In genomic region chr9:78033870-78034269, GRCh38 we compare ENCODE assay signal across 19 cellular contexts. TPM values are rescaled to one million over a fixed set of nuclear protein-coding genes. Genes with fewer than 3 reads are reported as not detected.
A peak's percentile ranks its signal among the peaks of the same experiment; 100 is the strongest.
DNase-seq lines count a peak whose midpoint lies in the region; ATAC-seq and TF ChIP-seq lines count a peak whose summit lies in the region.
"Had no signal": no experiment of that assay in that cellular context is flagged by ENCODE, and none has a peak within 500 bp of the region (broad histone marks: within the 10 kb centered on the region; RNA-seq: fewer than 3 reads in every experiment).

No MANE protein-coding gene starts in this region.

- TF ChIP-seq CTCF in HCT116 (IDR thresholded peaks at IDR 0.05 in 2 of 3, conservative IDR thresholded peaks at IDR 0.05 in 1 of 3; ENCODE audit: borderline replicate concordance in 1 of 3, insufficient read depth in 1 of 3, low read depth in 2 of 3, low read length in 2 of 3) (no peak), VCaP (conservative IDR thresholded peaks at IDR 0.05) (no peak), nephron progenitor cell (IDR thresholded peaks at IDR 0.05) (no peak)

- no peak overlapping the region for H3K27ac ChIP-seq in HCT116 (ENCODE audit: low read depth, low read length)
- H3K27ac ChIP-seq in VCaP, result peak overlapping the region; percentile 97
- H3K27ac ChIP-seq: parathyroid adenoma had no signal

- TF ChIP-seq POLR2A in HCT116 (IDR thresholded peaks at IDR 0.05; ENCODE audit: borderline replicate concordance, extremely low read depth, insufficient read depth, insufficient read length), result no peak

- H3K9me3 Mint-ChIP-seq in nephron progenitor cell, result no peaks in the 10 kb centered on the region
- H3K9me3 Mint-ChIP-seq: activated naive CD8-positive, alpha-beta T cell treated with anti-CD3 and anti-CD28 coated beads for 36 hours; activated T-helper 1 cell treated with anti-CD3 and anti-CD28 coated beads, Interleukin-12 subunit alpha, Interleukin-12 subunit beta, Interleukin-2, Interleukin-4 antibody, amounts not matched to agents 30 ng/mL and 10 ng/mL and 1 ng/mL, durations not matched to agents 14 hours and 24 hours and 36 hours; brain had no signal

- no peak for ATAC-seq in HCT116
- no peak for ATAC-seq in GM18498 (IDR thresholded peaks at IDR 0.05; ENCODE audit: unreplicated experiment)
- ATAC-seq: heart left ventricle had no signal

- no peak overlapping the region for H3K9ac ChIP-seq in HCT116 (ENCODE audit: low read length)
- H3K9ac ChIP-seq: parathyroid adenoma, SK-N-SH had no signal

- H3K4me2 ChIP-seq in HCT116 (ENCODE audit: low read length), result no peak overlapping the region

- H3K36me3 ChIP-seq in HCT116 (ENCODE audit: control insufficient read depth in 1 of 2, insufficient read depth in 2 of 2, low read length in 2 of 2), result no peaks in the 10 kb centered on the region
- H3K36me3 ChIP-seq: heart left ventricle, MG63, tibial nerve had no signal

- no peak overlapping the region for H3K4me3 ChIP-seq in HCT116 (replicated peaks in 1 of 2; ENCODE audit: low read depth in 1 of 2, low read length in 2 of 2)
- H3K4me3 ChIP-seq: MG63, tibial nerve had no signal

- no peaks in the 10 kb centered on the region for H3K36me3 Mint-ChIP-seq in nephron progenitor cell (ENCODE audit: low read depth)
- H3K36me3 Mint-ChIP-seq: activated naive CD8-positive, alpha-beta T cell treated with anti-CD3 and anti-CD28 coated beads for 36 hours; brain had no signal

- CTCF ChIA-PET in HCT116 (lab: Charles Lee), result no interaction called here

- H3K9me3 ChIP-seq in HCT116 (ENCODE audit: control insufficient read depth in 1 of 2, insufficient read depth in 1 of 2, low read depth in 1 of 2, low read length in 2 of 2), result no peaks in the 10 kb centered on the region
- H3K9me3 ChIP-seq: heart left ventricle, MG63, SK-N-SH, tibial nerve had no signal

- no peak overlapping the region for H2AFZ ChIP-seq in HCT116 (ENCODE audit: low read depth, low read length, poor library complexity, severe bottlenecking)
- H2AFZ ChIP-seq: parathyroid adenoma had no signal

- peaks cover 37% of the 10 kb centered on the region for H3K4me1 Mint-ChIP-seq in nephron progenitor cell

- H3K27ac Mint-ChIP-seq in nephron progenitor cell, result no peak overlapping the region
- H3K27ac Mint-ChIP-seq: activated T-helper 1 cell treated with anti-CD3 and anti-CD28 coated beads, Interleukin-12 subunit alpha, Interleukin-12 subunit beta, Interleukin-2, Interleukin-4 antibody, amounts not matched to agents 30 ng/mL and 10 ng/mL and 1 ng/mL, durations not matched to agents 14 hours and 24 hours and 36 hours had no signal

- H3K27me3 Mint-ChIP-seq in nephron progenitor cell (ENCODE audit: low read depth, poor library complexity), result no peaks in the 10 kb centered on the region
- H3K27me3 Mint-ChIP-seq: activated CD4-positive, alpha-beta T cell treated with anti-CD3 and anti-CD28 coated beads for 36 hours; activated naive CD8-positive, alpha-beta T cell treated with anti-CD3 and anti-CD28 coated beads for 36 hours had no signal

- RAD21 ChIA-PET in HCT116 (lab: Charles Lee; ENCODE audit: low non-redundant PET in 1 of 2, low total read pairs in 2 of 2, uncharacterized antibody in 2 of 2, unreplicated experiment in 2 of 2), result no interaction called here

- peak overlapping the region; percentile 94 for H3K4me3 Mint-ChIP-seq in nephron progenitor cell

- BruUV-seq in HCT116 (replicated peaks; lab: Mats Ljungman, UMichigan), result no TSS peak

- intact Hi-C loops in HCT116 (cut with micrococcal nuclease), result loop anchor here (10.0 kb wide), 3 partner anchors 189 to 579 kb away; no protein-coding TSS in a partner anchor

- H3K79me2 ChIP-seq in HCT116 (ENCODE audit: insufficient read depth, low read length), result peaks cover 6% of the 10 kb centered on the region; the same call in 1 of the 2 replicates
- H3K79me2 ChIP-seq: parathyroid adenoma had no signal

- POLR2A ChIA-PET in HCT116 (lab: Charles Lee), result no interaction called here

- DNase-seq in DMS153 (lab: John Stamatoyannopoulos, UW), result peak; percentile 49
- DNase-seq in DMS153 treated with DMSO at 0.1 percent for 48 hours (lab: John Stamatoyannopoulos, UW; ENCODE audit: unreplicated experiment), result no peak
- no peak for DNase-seq in HCT116 (ENCODE audit: low read depth, low spot score)
- DNase-seq in nephron progenitor cell, result no peak
- no peak for DNase-seq in OCI-M2 (lab: John Stamatoyannopoulos, UW; ENCODE audit: unreplicated experiment)
- no peak for DNase-seq in DMS79 treated with DMSO at 0.1 percent for 48 hours (lab: John Stamatoyannopoulos, UW)
- DNase-seq: activated CD4-positive, alpha-beta T cell treated with anti-CD3 and anti-CD28 coated beads for 36 hours; activated naive CD8-positive, alpha-beta T cell treated with anti-CD3 and anti-CD28 coated beads for 36 hours; heart left ventricle; MG63; NCI-H2081 treated with DMSO at 0.1 percent for 48 hours; NCI-H82; SK-N-SH had no signal

- no peaks in the 10 kb centered on the region for H3K9me2 ChIP-seq in HCT116 (ENCODE audit: insufficient read depth)
- H3K9me2 ChIP-seq: SK-N-SH had no signal

- H4K20me1 ChIP-seq in HCT116 (ENCODE audit: insufficient read depth), result no peaks in the 10 kb centered on the region

- peaks cover 11 to 24% of the 10 kb centered on the region in 2 experiments; a peak in 3 of 4 replicates for H3K4me1 ChIP-seq in HCT116 (ENCODE audit: control insufficient read depth in 1 of 2, insufficient read depth in 2 of 2, low read length in 2 of 2)

- no peaks in the 10 kb centered on the region for H3K27me3 ChIP-seq in HCT116 (ENCODE audit: insufficient read depth, low read length)
- H3K27me3 ChIP-seq: MG63, tibial nerve had no signal

- TF ChIP-seq RAD21 in HCT116 (IDR thresholded peaks at IDR 0.05; ENCODE audit: low read depth), result no peak

TF ChIP-seq in HCT116, 20 proteins besides CTCF, POLR2A, EP300 and RAD21:
- TF ChIP-seq ELF1 (IDR thresholded peaks at IDR 0.05; ENCODE audit: borderline replicate concordance, low read depth), result no peak
- TF ChIP-seq SRF (IDR thresholded peaks at IDR 0.05; ENCODE audit: low read depth), result peak; percentile 82

RNA-seq across cellular contexts. Expression of gene GNAQ, which starts 2.3 kb away (rescaled TPM):
- 28.7 TPM for total RNA-seq in HCT116 (2021; ENCODE audit: unreplicated experiment)
- polyA plus RNA-seq in HCT116 (2012), result 11.0 and 11.6 TPM in 2 replicates
